26 cellular contexts compared by ENCODE assay signal in genomic region chr6:38322123-38322522, GRCh38.
"Had no signal": no experiment of that assay in that cellular context is flagged by ENCODE, and none has a peak within 500 bp of the region (broad histone marks: within the 10 kb centered on the region; RNA-seq: fewer than 3 reads in every experiment).

No MANE protein-coding gene starts in this region.

- H3K27ac Mint-ChIP-seq: activated naive CD8-positive, alpha-beta T cell; activated T-cell treated with anti-CD3 and anti-CD28 coated beads, Interleukin-2, amount 50 U/mL, for 24 hours; activated T-helper 17 cell treated with anti-CD3 and anti-CD28 coated beads, Interleukin-2, amount 50 U/mL, for 72 hours; natural killer cell; stimulated activated effector memory CD8-positive, alpha-beta T cell treated with anti-CD3 and anti-CD28 coated beads, Interleukin-12 subunit alpha, Interleukin-12 subunit beta, amount 100 ng/mL, for 72 hours; stimulated activated naive CD8-positive, alpha-beta T cell treated with anti-CD3 and anti-CD28 coated beads, Interleukin-15, amount 100 ng/mL, for 72 hours; WTC11 had no signal

- H3K27ac ChIP-seq: adrenal gland, esophagus squamous epithelium, gastrocnemius medialis, heart left ventricle, left lung, neutrophil, ovary, psoas muscle, right lobe of liver, skin epidermis, tibial artery had no signal

- H3K9me3 ChIP-seq: adrenal gland, esophagus squamous epithelium, gastrocnemius medialis, heart left ventricle, left lung, neutrophil, ovary, psoas muscle, right lobe of liver, tibial artery had no signal

- H3K4me1 Mint-ChIP-seq: activated T-helper 17 cell treated with anti-CD3 and anti-CD28 coated beads, Interleukin-2, amount 50 U/mL, for 72 hours; stimulated activated effector memory CD8-positive, alpha-beta T cell treated with anti-CD3 and anti-CD28 coated beads, Interleukin-12 subunit alpha, Interleukin-12 subunit beta, amount 100 ng/mL, for 72 hours; stimulated activated naive CD8-positive, alpha-beta T cell treated with anti-CD3 and anti-CD28 coated beads, Interleukin-15, amount 100 ng/mL, for 72 hours had no signal

- H3K27me3 ChIP-seq: adrenal gland, esophagus squamous epithelium, gastrocnemius medialis, heart left ventricle, left lung, neutrophil, ovary, right lobe of liver, tibial artery had no signal

- H3K9me3 Mint-ChIP-seq: activated T-cell treated with anti-CD3 and anti-CD28 coated beads, Interleukin-2, amount 50 U/mL, for 24 hours; activated T-helper 17 cell treated with anti-CD3 and anti-CD28 coated beads, Interleukin-2, amount 50 U/mL, for 72 hours; natural killer cell; stimulated activated effector memory CD8-positive, alpha-beta T cell treated with anti-CD3 and anti-CD28 coated beads, Interleukin-12 subunit alpha, Interleukin-12 subunit beta, amount 100 ng/mL, for 72 hours; stimulated activated naive CD8-positive, alpha-beta T cell treated with anti-CD3 and anti-CD28 coated beads, Interleukin-15, amount 100 ng/mL, for 72 hours; WTC11 had no signal

- H3K36me3 ChIP-seq: adrenal gland, esophagus squamous epithelium, gastrocnemius medialis, heart left ventricle, left lung, neutrophil, ovary, right lobe of liver, tibial artery had no signal

- ATAC-seq: activated T-helper 17 cell treated with anti-CD3 and anti-CD28 coated beads, Interleukin-2, amount 50 U/mL, for 72 hours; gastrocnemius medialis; left lung; natural killer cell; psoas muscle; stimulated activated effector memory CD8-positive, alpha-beta T cell treated with anti-CD3 and anti-CD28 coated beads, Interleukin-12 subunit alpha, Interleukin-12 subunit beta, amount 100 ng/mL, for 72 hours; stimulated activated naive CD8-positive, alpha-beta T cell treated with anti-CD3 and anti-CD28 coated beads, Interleukin-15, amount 100 ng/mL, for 72 hours; WTC11 had no signal

- H3K4me3 ChIP-seq: adrenal gland, esophagus squamous epithelium, gastrocnemius medialis, heart left ventricle, left lung, ovary, psoas muscle, right lobe of liver, skin epidermis, tibial artery had no signal

- DNase-seq: activated CD8-positive, alpha-beta memory T cell treated with anti-CD3 and anti-CD28 coated beads for 24 hours; activated CD8-positive, alpha-beta memory T cell treated with anti-CD3 and anti-CD28 coated beads, Interleukin-2, amount 50 U/mL, for 4 hours; activated naive CD4-positive, alpha-beta T cell; activated T-cell treated with anti-CD3 and anti-CD28 coated beads, Interleukin-2, amount 50 U/mL, for 24 hours; adrenal gland; cortex of kidney; esophagus squamous epithelium; gastrocnemius medialis; heart left ventricle; islet precursor cell; left lung; midbrain; natural killer cell; ovary; psoas muscle; right lobe of liver; stimulated activated CD4-positive, alpha-beta T cell treated with anti-CD3 and anti-CD28 coated beads, Interleukin-2, amount 100 ng/mL, for 24 hours; stimulated activated naive CD8-positive, alpha-beta T cell treated with anti-CD3 and anti-CD28 coated beads, Interleukin-15, amount 100 ng/mL, for 72 hours; T1000; tibial artery had no signal

- H3K4me3 Mint-ChIP-seq: activated naive CD8-positive, alpha-beta T cell; activated T-cell treated with anti-CD3 and anti-CD28 coated beads, Interleukin-2, amount 50 U/mL, for 24 hours; activated T-helper 17 cell treated with anti-CD3 and anti-CD28 coated beads, Interleukin-2, amount 50 U/mL, for 72 hours; natural killer cell; stimulated activated effector memory CD8-positive, alpha-beta T cell treated with anti-CD3 and anti-CD28 coated beads, Interleukin-12 subunit alpha, Interleukin-12 subunit beta, amount 100 ng/mL, for 72 hours; stimulated activated naive CD8-positive, alpha-beta T cell treated with anti-CD3 and anti-CD28 coated beads, Interleukin-15, amount 100 ng/mL, for 72 hours; WTC11 had no signal

- H3K27me3 Mint-ChIP-seq: activated naive CD8-positive, alpha-beta T cell; activated T-cell treated with anti-CD3 and anti-CD28 coated beads, Interleukin-2, amount 50 U/mL, for 24 hours; activated T-helper 17 cell treated with anti-CD3 and anti-CD28 coated beads, Interleukin-2, amount 50 U/mL, for 72 hours; stimulated activated naive CD8-positive, alpha-beta T cell treated with anti-CD3 and anti-CD28 coated beads, Interleukin-15, amount 100 ng/mL, for 72 hours had no signal

- H3K36me3 Mint-ChIP-seq: natural killer cell; stimulated activated effector memory CD8-positive, alpha-beta T cell treated with anti-CD3 and anti-CD28 coated beads, Interleukin-12 subunit alpha, Interleukin-12 subunit beta, amount 100 ng/mL, for 72 hours; WTC11 had no signal

- H3K4me1 ChIP-seq: esophagus squamous epithelium, gastrocnemius medialis, left lung, psoas muscle, right lobe of liver, tibial artery had no signal
